In the genomic region with DNA sequence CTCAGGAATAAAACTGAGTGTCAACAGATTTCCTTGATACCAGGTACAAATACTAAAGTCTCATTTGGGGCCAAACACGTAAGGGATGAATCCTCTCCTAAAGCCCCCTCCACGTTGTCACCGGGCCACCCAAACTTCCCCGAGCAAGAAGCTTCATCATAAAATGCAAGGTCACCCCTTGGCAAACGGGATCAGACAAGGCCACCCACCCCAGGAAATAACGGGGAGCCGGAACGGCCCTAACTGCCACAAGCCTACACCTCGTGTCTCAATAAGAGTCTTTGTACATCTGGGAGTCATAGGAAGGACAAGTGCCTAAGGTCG, we compare ENCODE assay signal across 8 cellular contexts. TPM values are rescaled to one million over a fixed set of nuclear protein-coding genes. Genes with fewer than 3 reads are reported as not detected.
DNase-seq lines count a peak whose midpoint lies in the region; ATAC-seq, FAIRE-seq and TF ChIP-seq lines count a peak whose summit lies in the region.

No MANE protein-coding gene starts in this region.

- POLR2A ChIA-PET in PC-3 (lab: Charles Lee; ENCODE audit: unreplicated experiment) = no interaction called here

- no peaks in the 10 kb centered on the region for H3K9me2 ChIP-seq in PC-3 (replicated peaks; ENCODE audit: low read length)

- no peak for FAIRE-seq in HTR-8/SVneo (lab: Jason Lieb, UNC)

- H3K4me2 ChIP-seq in PC-3 (ENCODE audit: low read length) = peak overlapping the region; percentile 99
- H3K4me2 ChIP-seq in osteoblast (ENCODE audit: insufficient read depth, low read length) = peak overlapping the region; percentile 99

- ATAC-seq in PC-3 = no peak

- no peak for TF ChIP-seq EP300 in esophagus muscularis mucosa (IDR thresholded peaks at IDR 0.05)

- intact Hi-C loops in PC-3 (cut with micrococcal nuclease) = loop anchor here (2.0 kb wide), 1 partner anchor 14 kb away; a partner anchor contains a TSS
- intact Hi-C loops in esophagus muscularis mucosa (cut with DNase I) = loop anchor here (10.0 kb wide), 1 partner anchor 150 kb away; no protein-coding TSS in a partner anchor

- H3K4me3 ChIP-seq in PC-3 (ENCODE audit: low read length) = peak overlapping the region; percentile 97
- H3K4me3 ChIP-seq in esophagus muscularis mucosa = peak overlapping the region; percentile 71 to 99 (median 84)
- H3K4me3 ChIP-seq in osteoblast (ENCODE audit: insufficient read depth, low read length) = peak overlapping the region; percentile 100

- peak overlapping the region; percentile 49 for H3K27ac ChIP-seq in PC-3 (ENCODE audit: low read length)
- peak overlapping the region; percentile 93 to 98 (median 95) for H3K27ac ChIP-seq in esophagus muscularis mucosa (replicated peaks in 1 of 4)
- H3K27ac ChIP-seq in osteoblast (ENCODE audit: low read depth, low read length) = peak overlapping the region; percentile 98

- peaks cover 56% of the 10 kb centered on the region for H4K20me1 ChIP-seq in PC-3 (ENCODE audit: low read length)
- H4K20me1 ChIP-seq in osteoblast (ENCODE audit: insufficient read depth, low read length) = peaks cover 57% of the 10 kb centered on the region

- peaks cover 20% of the 10 kb centered on the region for H3K4me1 ChIP-seq in PC-3 (ENCODE audit: insufficient read depth, low read length)
- peaks cover 48 to 81% (median 65%) of the 10 kb centered on the region in 4 donors for H3K4me1 ChIP-seq in esophagus muscularis mucosa
- peaks cover 40% of the 10 kb centered on the region for H3K4me1 ChIP-seq in osteoblast (ENCODE audit: insufficient read depth, low read length)

- no peaks in the 10 kb centered on the region for H3K9me3 ChIP-seq in PC-3 (ENCODE audit: low read length)
- H3K9me3 ChIP-seq in esophagus muscularis mucosa = no peaks in the 10 kb centered on the region
- H3K9me3 ChIP-seq in osteoblast (ENCODE audit: low read depth, low read length) = no peaks in the 10 kb centered on the region

- 2% methylated on average over 9 of the region's 10 CpGs for WGBS in esophagus muscularis mucosa

- peak; percentile 41 for DNase-seq in CMK (ENCODE audit: low read depth)
- no peak for DNase-seq in PC-3
- no peak for DNase-seq in esophagus muscularis mucosa (ENCODE audit: extremely low spot score)
- DNase-seq in osteoblast (ENCODE audit: insufficient read length, low spot score, missing footprints) = no peak
- DNase-seq in HTR-8/SVneo (ENCODE audit: insufficient read length, low spot score) = no peak
- no peak for DNase-seq in NCI-H446 (lab: John Stamatoyannopoulos, UW)
- no peak for DNase-seq in NCI-H1930 (lab: John Stamatoyannopoulos, UW)
- DNase-seq in NCI-H82 (lab: John Stamatoyannopoulos, UW) = no peak

- CTCF ChIA-PET in PC-3 (lab: Charles Lee) = no interaction called here

- BruUV-seq in PC-3 (replicated peaks; lab: Mats Ljungman, UMichigan) = no TSS peak

- H2AFZ ChIP-seq in PC-3 (ENCODE audit: low read length) (no peak overlapping the region), osteoblast (ENCODE audit: low read length) (no peak overlapping the region)

- H3K27me3 ChIP-seq in PC-3 (ENCODE audit: low read length) (no peaks in the 10 kb centered on the region), esophagus muscularis mucosa (no peaks in the 10 kb centered on the region), osteoblast (ENCODE audit: insufficient read depth, low read length) (no peaks in the 10 kb centered on the region)

- TF ChIP-seq CTCF in PC-3 (conservative IDR thresholded peaks at IDR 0.05; ENCODE audit: low read depth, low read length) (no peak), esophagus muscularis mucosa (IDR thresholded peaks at IDR 0.05) (no peak), osteoblast (IDR thresholded peaks at IDR 0.05; ENCODE audit: extremely low read depth, low read depth, low read length) (no peak)

- H3F3A ChIP-seq in PC-3 (ENCODE audit: low read length, unreplicated experiment) = peaks cover 4% of the 10 kb centered on the region

- H3K79me2 ChIP-seq in PC-3 (ENCODE audit: low read length) = peaks cover 56% of the 10 kb centered on the region
- peaks cover 57% of the 10 kb centered on the region for H3K79me2 ChIP-seq in osteoblast (ENCODE audit: insufficient read depth, low read length)

- H3K36me3 ChIP-seq in PC-3 (ENCODE audit: low read depth, low read length) = peaks cover 53% of the 10 kb centered on the region
- peaks cover 44 to 48% (median 46%) of the 10 kb centered on the region in 4 donors for H3K36me3 ChIP-seq in esophagus muscularis mucosa
- peaks cover 53% of the 10 kb centered on the region for H3K36me3 ChIP-seq in osteoblast (ENCODE audit: insufficient read depth, low read length)

- TF ChIP-seq POLR2A in esophagus muscularis mucosa (IDR thresholded peaks at IDR 0.05; ENCODE audit: low read depth) = no peak

- peak overlapping the region; percentile 96 for H3K9ac ChIP-seq in PC-3 (ENCODE audit: low read length)

RNA-seq across cellular contexts. Expression of a gene that starts 0.7 kb away (rescaled TPM):
- total RNA-seq in PC-3 (2014; rRNA removed) (1,124 and 1,170 TPM in 2 replicates), esophagus muscularis mucosa (1,000 to 10,000 TPM; 2,280 to 3,286 (median 2,635) TPM), osteoblast (2,656 and 2,968 TPM in 2 replicates)

RNA-seq across cellular contexts. Expression of a gene that starts 13.6 kb away (rescaled TPM):
- total RNA-seq in PC-3 (2014; rRNA removed) (94.2 and 155 TPM in 2 replicates), esophagus muscularis mucosa (100 to 1,000 TPM; 140 to 226 (median 212) TPM), osteoblast (122 and 131 TPM in 2 replicates)

RNA-seq across cellular contexts. Expression of a gene that starts 23.0 kb away (rescaled TPM):
- total RNA-seq in PC-3 (2014; rRNA removed) (21.0 and 26.5 TPM in 2 replicates), esophagus muscularis mucosa (10 to 100 TPM; 16.6 to 34.1 (median 24.8) TPM), osteoblast (14.7 and 21.4 TPM in 2 replicates)

RNA-seq across cellular contexts. Expression of a gene that starts 51.7 kb away (rescaled TPM):
- total RNA-seq in PC-3 (2014; rRNA removed) = not detected in 2 replicates
- 1 to 10 TPM in 1 of 4 donors, under 1 TPM in 2, not detected in 1; 0.39 to 2.1 (median 0.69) TPM for total RNA-seq in esophagus muscularis mucosa
- not detected in 2 replicates for total RNA-seq in osteoblast
